Comparison of ENCODE assay signal across 1 cellular context in genomic region chr2:64865073-64865830, GRCh38.
TF ChIP-seq lines count a peak whose summit lies in the region.

No MANE protein-coding gene starts in this region.

TF ChIP-seq in HepG2, 621 proteins besides CTCF, POLR2A, EP300 and RAD21 (continued from another document and continues in another):
- TF ChIP-seq SKIL (CRISPR knock-in tag; IDR thresholded peaks at IDR 0.05; ENCODE audit: borderline replicate concordance) (no peak), ATF1 (CRISPR knock-in tag; IDR thresholded peaks at IDR 0.05) (no peak), ZC3H13 (CRISPR knock-in tag; IDR thresholded peaks at IDR 0.05) (no peak), ZNF180 (CRISPR knock-in tag; IDR thresholded peaks at IDR 0.05; ENCODE audit: borderline replicate concordance, low read depth) (no peak), ZIK1 (CRISPR knock-in tag; IDR thresholded peaks at IDR 0.05; ENCODE audit: borderline replicate concordance, low read depth) (no peak), PRDM15 (CRISPR knock-in tag; IDR thresholded peaks at IDR 0.05) (no peak), PHF5A (CRISPR knock-in tag; IDR thresholded peaks at IDR 0.05; ENCODE audit: low read depth, unreplicated experiment) (no peak), ZNF576 (CRISPR knock-in tag; IDR thresholded peaks at IDR 0.05) (no peak), ZNF451 (CRISPR knock-in tag; IDR thresholded peaks at IDR 0.05) (0 out of 2 replicates have a peak, but pooled peaks have one; percentile 7), ZNF670 (CRISPR knock-in tag; IDR thresholded peaks at IDR 0.05; ENCODE audit: borderline replicate concordance) (no peak), PAXIP1 (CRISPR knock-in tag; conservative IDR thresholded peaks at IDR 0.05) (no peak), TCF7 (IDR thresholded peaks at IDR 0.05; ENCODE audit: low read depth) (no peak), ZBTB33 (CRISPR knock-in tag; IDR thresholded peaks at IDR 0.05) (no peak), ARID2 (CRISPR knock-in tag; IDR thresholded peaks at IDR 0.05; ENCODE audit: borderline replicate concordance) (no peak), CREB3 (CRISPR knock-in tag; IDR thresholded peaks at IDR 0.05) (no peak), LRRFIP1 (CRISPR knock-in tag; conservative IDR thresholded peaks at IDR 0.05) (no peak), TBX2 (CRISPR knock-in tag; IDR thresholded peaks at IDR 0.05; ENCODE audit: borderline replicate concordance) (no peak; the same call in 1 of the 2 replicates), RERE (CRISPR knock-in tag; IDR thresholded peaks at IDR 0.05; ENCODE audit: low read depth) (no peak), TFDP2 (CRISPR knock-in tag; IDR thresholded peaks at IDR 0.05) (no peak), ZNF704 (CRISPR knock-in tag; IDR thresholded peaks at IDR 0.05; ENCODE audit: borderline replicate concordance) (no peak), RORA (CRISPR knock-in tag; IDR thresholded peaks at IDR 0.05) (no peak), ZSCAN30 (CRISPR knock-in tag; IDR thresholded peaks at IDR 0.05) (no peak), JUN (CRISPR knock-in tag; IDR thresholded peaks at IDR 0.05) (no peak), ARNT (IDR thresholded peaks at IDR 0.05) (no peak), ZNF251 (CRISPR knock-in tag; IDR thresholded peaks at IDR 0.05) (no peak), ZFP1 (CRISPR knock-in tag; IDR thresholded peaks at IDR 0.05) (no peak), ZNF607 (CRISPR knock-in tag; IDR thresholded peaks at IDR 0.05; ENCODE audit: borderline replicate concordance) (no peak), TRAFD1 (CRISPR knock-in tag; IDR thresholded peaks at IDR 0.05; ENCODE audit: borderline replicate concordance) (no peak)
